Comparison of ENCODE assay signal across 27 cellular contexts in genomic region chr20:1296117-1296610, GRCh38.
"Had no signal": no experiment of that assay in that cellular context is flagged by ENCODE, and none has a peak within 500 bp of the region (broad histone marks: within the 10 kb centered on the region; RNA-seq: fewer than 3 reads in every experiment).

No MANE protein-coding gene starts in this region.

- DNase-seq: hippocampal formation; left colon; left lung; lower lobe of right lung; mammary epithelial cell; mesenchymal stem cell; naive B cell; natural killer cell; nephron progenitor cell; occipital lobe; ovary; retina; right cardiac atrium; small intestine; stimulated activated CD4-positive, alpha-beta T cell treated with anti-CD3 and anti-CD28 coated beads, Interleukin-1b, Interleukin-23, amount 100 ng/mL, for 48 hours; stimulated activated CD4-positive, alpha-beta T cell treated with anti-CD3 and anti-CD28 coated beads, Interleukin-2, amount 100 ng/mL, for 48 hours; stimulated activated CD4-positive, alpha-beta T cell treated with anti-CD3 and anti-CD28 coated beads, Interleukin-4, amount 100 ng/mL, for 4 hours; stimulated activated CD8-positive, alpha-beta memory T cell treated with anti-CD3 and anti-CD28 coated beads, Interleukin-4, amount 100 ng/mL, for 48 hours; stimulated activated naive B cell treated with anti-CD40 and anti-IgM and Interleukin-4, amounts not matched to agents 10 μg/mL and 1 μg/mL and 100 μg/mL, for 72 hours; stimulated activated naive CD8-positive, alpha-beta T cell treated with anti-CD3 and anti-CD28 coated beads, Interleukin-15, Interleukin-2, amounts not matched to agents 100 U/mL and 50 U/mL, for 24 hours; stomach; testis; thyroid gland; transverse colon had no signal

- H3K4me3 Mint-ChIP-seq: mesothelial cell of epicardium; naive B cell; natural killer cell; nephron progenitor cell; neural progenitor cell; stimulated activated naive B cell treated with anti-CD40 and anti-IgM and Interleukin-4, amounts not matched to agents 10 μg/mL and 1 μg/mL and 100 μg/mL, for 72 hours had no signal

- H3K36me3 Mint-ChIP-seq: mesothelial cell of epicardium, naive B cell, natural killer cell, neural progenitor cell had no signal

- H3K4me1 Mint-ChIP-seq: mesothelial cell of epicardium, nephron progenitor cell had no signal

- ATAC-seq: left colon; left lung; lower lobe of right lung; natural killer cell; right cardiac atrium; sciatic nerve; stimulated activated naive B cell treated with anti-CD40 and anti-IgM and Interleukin-4, amounts not matched to agents 10 μg/mL and 1 μg/mL and 100 μg/mL, for 72 hours; stimulated activated naive CD8-positive, alpha-beta T cell treated with anti-CD3 and anti-CD28 coated beads, Interleukin-15, Interleukin-2, amounts not matched to agents 100 U/mL and 50 U/mL, for 24 hours had no signal

- H3K9me3 Mint-ChIP-seq: mesothelial cell of epicardium; naive B cell; natural killer cell; nephron progenitor cell; neural progenitor cell; stimulated activated naive B cell treated with anti-CD40 and anti-IgM and Interleukin-4, amounts not matched to agents 10 μg/mL and 1 μg/mL and 100 μg/mL, for 72 hours had no signal

- H3K27ac Mint-ChIP-seq: mesothelial cell of epicardium; naive B cell; natural killer cell; nephron progenitor cell; neural progenitor cell; stimulated activated naive B cell treated with anti-CD40 and anti-IgM and Interleukin-4, amounts not matched to agents 10 μg/mL and 1 μg/mL and 100 μg/mL, for 72 hours had no signal
